9 cellular contexts compared by ENCODE assay signal in genomic region chr19:4911786-4912672, GRCh38. TPM values are rescaled to one million over a fixed set of nuclear protein-coding genes. Genes with fewer than 3 reads are reported as not detected.
DNase-seq lines count a peak whose midpoint lies in the region; ATAC-seq and TF ChIP-seq lines count a peak whose summit lies in the region.
"Had no signal": no experiment of that assay in that cellular context is flagged by ENCODE, and none has a peak within 500 bp of the region (broad histone marks: within the 10 kb centered on the region; RNA-seq: fewer than 3 reads in every experiment).

No MANE protein-coding gene starts in this region.

- H3K36me3 ChIP-seq in lower lobe of right lung: no peaks in the 10 kb centered on the region

- peaks cover 0 to 15% (median 0%) of the 10 kb centered on the region in 45 donors for H3K27me3 ChIP-seq in dorsolateral prefrontal cortex
- H3K27me3 ChIP-seq in lower lobe of right lung (ENCODE audit: low read depth): peaks cover 13% of the 10 kb centered on the region

- H3K4me3 ChIP-seq in dorsolateral prefrontal cortex (peak overlapping the region in 57 of 59 donors; percentile 9 to 83 (median 66)), lower lobe of right lung (peak overlapping the region; percentile 72)

- DNase-seq in NCI-H1092 treated with DMSO at 0.1 percent for 48 hours (lab: John Stamatoyannopoulos, UW) (peak; percentile 21), NCI-H1092 (lab: John Stamatoyannopoulos, UW) (no peak), NCI-H2196 treated with DMSO at 0.1 percent for 48 hours (lab: John Stamatoyannopoulos, UW; ENCODE audit: unreplicated experiment) (peak; percentile 48), dorsolateral prefrontal cortex (peak in 9 of 10 donors; percentile 43 to 74 (median 66)), lower lobe of right lung (peak; percentile 60)
- peak; percentile 66 to 69 for DNase-seq in activated CD4-positive, alpha-beta T cell treated with anti-CD3 and anti-CD28 coated beads, Interleukin-2, amount 50 U/mL, for 4 hours
- peak; percentile 64 to 66 for DNase-seq in stimulated activated CD4-positive, alpha-beta T cell treated with anti-CD3 and anti-CD28 coated beads, Interleukin-4, amount 100 ng/mL, for 48 hours (ENCODE audit: low read depth in 2 of 2)

- no peaks in the 10 kb centered on the region for H3K9me3 ChIP-seq in lower lobe of right lung
- H3K9me3 ChIP-seq: Caco-2 had no signal

- intact Hi-C loops in dorsolateral prefrontal cortex (cut with DNase I): loop anchor here (1.0 to 10.0 kb wide), 6 partner anchors 33 to 187 kb away; partner anchors contain the start of gene DPP9 (in 1 of the 2)
- intact Hi-C loops in lower lobe of right lung (cut with DNase I): no loop called here

- ATAC-seq in lower lobe of right lung (peak; percentile 55 to 56), GM21447 (IDR thresholded peaks at IDR 0.05; ENCODE audit: unreplicated experiment) (no peak)

- H3K27ac ChIP-seq in dorsolateral prefrontal cortex (peak overlapping the region in 55 of 59 donors; percentile 26 to 89 (median 74)), lower lobe of right lung (no peak overlapping the region)

- TF ChIP-seq CTCF in dorsolateral prefrontal cortex (IDR thresholded peaks at IDR 0.05 in 54 of 56, conservative IDR thresholded peaks at IDR 0.05 in 2 of 56; ENCODE audit: low read depth in 1 of 56, partially characterized antibody in 56 of 56): peak; percentile 40 to 92 (median 76)
- peak; percentile 60 for TF ChIP-seq CTCF in lower lobe of right lung (IDR thresholded peaks at IDR 0.05)

- H3K4me1 ChIP-seq in lower lobe of right lung: peaks cover 31% of the 10 kb centered on the region

RNA-seq across cellular contexts. Expression of gene UHRF1, which starts 2.7 kb away (rescaled TPM):
- total RNA-seq in dorsolateral prefrontal cortex: 10 to 100 TPM in 8 of 120 experiments, 1 to 10 TPM in 111, under 1 TPM in 1; 0.41 to 13.6 (median 3.8) TPM
- 1.3 TPM for total RNA-seq in lower lobe of right lung

RNA-seq across cellular contexts. Expression of gene ARRDC5, which starts 9.3 kb away (rescaled TPM):
- total RNA-seq in dorsolateral prefrontal cortex: 1 to 10 TPM in 5 of 120 experiments, under 1 TPM in 75, not detected in 40; 0.28 to 1.8 (median 0.50) TPM
- total RNA-seq in lower lobe of right lung: 0.83 TPM
- total RNA-seq: Caco-2 had no signal

RNA-seq across cellular contexts. Expression of gene PLIN3, which starts 44.6 kb away (rescaled TPM):
- total RNA-seq in dorsolateral prefrontal cortex (100 to 1,000 TPM in 2 of 120 experiments, 10 to 100 TPM in 118; 10.5 to 104 (median 28.0) TPM), lower lobe of right lung (44.5 TPM)

RNA-seq across cellular contexts. Expression of gene KDM4B, which starts 56.9 kb away (rescaled TPM):
- 10 to 100 TPM; 35.7 to 91.2 (median 55.2) TPM for total RNA-seq in dorsolateral prefrontal cortex
- 40.3 TPM for total RNA-seq in lower lobe of right lung
